ENCODE assay signal across 35 cellular contexts in the genomic region with DNA sequence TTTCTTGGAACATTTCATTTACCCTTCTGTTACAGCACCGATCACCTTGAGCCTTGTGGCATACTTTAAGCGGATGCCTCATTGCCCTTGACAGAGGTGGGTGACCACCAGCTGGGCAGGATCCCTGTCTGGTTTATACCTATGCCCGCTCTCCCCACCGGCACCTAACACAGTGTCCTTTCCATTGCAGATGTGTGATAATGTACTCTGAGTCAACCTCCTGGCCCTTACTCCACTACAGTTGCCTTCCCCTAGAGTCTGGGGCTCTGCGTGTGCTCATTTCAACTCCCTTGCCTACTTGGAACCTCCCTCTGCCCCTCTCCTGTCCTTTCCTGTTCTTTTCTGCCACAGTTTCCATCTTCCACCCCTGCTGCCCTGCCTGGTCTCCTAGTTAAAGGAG.
"Had no signal": no experiment of that assay in that cellular context is flagged by ENCODE, and none has a peak within 500 bp of the region (broad histone marks: within the 10 kb centered on the region; RNA-seq: fewer than 3 reads in every experiment).

No MANE protein-coding gene starts in this region.

- H3K9me3 ChIP-seq: adrenal gland, colonic mucosa, esophagus squamous epithelium, gastroesophageal sphincter had no signal

- H3K36me3 ChIP-seq: adrenal gland, breast epithelium, cardiac muscle cell, colonic mucosa, esophagus squamous epithelium, gastroesophageal sphincter had no signal

- DNase-seq: activated CD4-positive, alpha-beta memory T cell treated with anti-CD3 and anti-CD28 coated beads for 36 hours; activated CD4-positive, alpha-beta T cell treated with anti-CD3 and anti-CD28 coated beads for 36 hours; activated CD4-positive, alpha-beta T cell treated with anti-CD3 and anti-CD28 coated beads, Interleukin-2, amount 10 ng/mL, durations not matched to agents 24 days and 14 days; activated CD4-positive, CD25-positive, alpha-beta regulatory T cell; activated CD4-positive, CD25-positive, alpha-beta regulatory T cell treated with anti-CD3 and anti-CD28 coated beads, Interleukin-2, amount 50 U/mL, for 72 hours; activated CD8-positive, alpha-beta memory T cell treated with anti-CD3 and anti-CD28 coated beads, Interleukin-2, amount 10 ng/mL, durations not matched to agents 7 days and 5 days; activated CD8-positive, alpha-beta memory T cell treated with anti-CD3 and anti-CD28 coated beads, Interleukin-2, amount 50 U/mL, for 4 hours; activated CD8-positive, alpha-beta T cell treated with anti-CD3 and anti-CD28 coated beads, Interleukin-2, amount 10 ng/mL, durations not matched to agents 7 days and 5 days; activated effector memory CD4-positive, alpha-beta T cell treated with anti-CD3 and anti-CD28 coated beads, Interleukin-2, amount 50 U/mL, for 16 hours; activated naive CD4-positive, alpha-beta T cell treated with anti-CD3 and anti-CD28 coated beads for 36 hours; activated naive CD8-positive, alpha-beta T cell treated with anti-CD3 and anti-CD28 coated beads for 36 hours; activated naive CD8-positive, alpha-beta T cell treated with anti-CD3 and anti-CD28 coated beads, Interleukin-2, amount 50 U/mL, for 24 hours; activated T-cell treated with anti-CD3 and anti-CD28 coated beads, Interleukin-2, amount 50 U/mL, for 1 hour; activated T-cell treated with anti-CD3 and anti-CD28 coated beads, Interleukin-2, amount 50 U/mL, for 48 hours; adrenal gland; amygdala; aorta; central memory CD4-positive, alpha-beta T cell; cerebellar nuclear complex; colonic mucosa; effector CD8-positive, alpha-beta T cell; esophagus squamous epithelium; foreskin melanocyte; head of caudate nucleus; T-helper 2 cell had no signal

- H3K4me3 ChIP-seq: adrenal gland, breast epithelium, cardiac muscle cell, colonic mucosa, esophagus squamous epithelium, gastroesophageal sphincter had no signal

- H3K4me3 Mint-ChIP-seq: activated CD4-positive, alpha-beta memory T cell treated with anti-CD3 and anti-CD28 coated beads for 36 hours; activated CD4-positive, alpha-beta T cell treated with anti-CD3 and anti-CD28 coated beads for 36 hours; activated CD4-positive, alpha-beta T cell treated with anti-CD3 and anti-CD28 coated beads, Interleukin-2, amount 10 ng/mL, durations not matched to agents 24 days and 14 days; activated CD8-positive, alpha-beta memory T cell treated with anti-CD3 and anti-CD28 coated beads, Interleukin-2, amount 10 ng/mL, durations not matched to agents 7 days and 5 days; activated CD8-positive, alpha-beta T cell treated with anti-CD3 and anti-CD28 coated beads, Interleukin-2, amount 10 ng/mL, durations not matched to agents 7 days and 5 days; activated naive CD4-positive, alpha-beta T cell treated with anti-CD3 and anti-CD28 coated beads for 36 hours; activated naive CD4-positive, alpha-beta T cell treated with anti-CD3 and anti-CD28 coated beads, Interleukin-2, amount 50 U/mL, for 24 hours; activated naive CD8-positive, alpha-beta T cell treated with anti-CD3 and anti-CD28 coated beads for 36 hours; activated naive CD8-positive, alpha-beta T cell treated with anti-CD3 and anti-CD28 coated beads, Interleukin-2, amount 50 U/mL, for 24 hours; activated T-helper 1 cell treated with anti-CD3 and anti-CD28 coated beads, Interleukin-12 subunit alpha, Interleukin-12 subunit beta, Interleukin-2, Interleukin-4 antibody, amounts not matched to agents 30 ng/mL and 10 ng/mL and 1 ng/mL, durations not matched to agents 14 hours and 24 hours and 36 hours; brain had no signal

- H3K36me3 Mint-ChIP-seq: activated CD4-positive, alpha-beta memory T cell treated with anti-CD3 and anti-CD28 coated beads for 36 hours; activated naive CD4-positive, alpha-beta T cell treated with anti-CD3 and anti-CD28 coated beads, Interleukin-2, amount 50 U/mL, for 24 hours; activated naive CD8-positive, alpha-beta T cell treated with anti-CD3 and anti-CD28 coated beads for 36 hours; brain had no signal

- H3K4me1 Mint-ChIP-seq: activated naive CD8-positive, alpha-beta T cell treated with anti-CD3 and anti-CD28 coated beads for 36 hours; brain had no signal

- H3K27me3 ChIP-seq: adrenal gland, breast epithelium, cardiac muscle cell, colonic mucosa had no signal

- H3K27ac ChIP-seq: adrenal gland, breast epithelium, cardiac muscle cell, colonic mucosa, epithelial cell of prostate, esophagus squamous epithelium, gastroesophageal sphincter had no signal

- FAIRE-seq: endometrium, endothelial cell of umbilical vein had no signal

- ATAC-seq: activated CD4-positive, alpha-beta T cell treated with anti-CD3 and anti-CD28 coated beads for 36 hours; activated CD8-positive, alpha-beta memory T cell treated with anti-CD3 and anti-CD28 coated beads, Interleukin-2, amount 10 ng/mL, durations not matched to agents 7 days and 5 days; activated CD8-positive, alpha-beta T cell treated with anti-CD3 and anti-CD28 coated beads, Interleukin-2, amount 10 ng/mL, durations not matched to agents 7 days and 5 days; activated naive CD8-positive, alpha-beta T cell treated with anti-CD3 and anti-CD28 coated beads, Interleukin-2, amount 50 U/mL, for 24 hours; gastroesophageal sphincter had no signal

- H3K9me3 Mint-ChIP-seq: activated CD4-positive, alpha-beta memory T cell treated with anti-CD3 and anti-CD28 coated beads for 36 hours; activated CD4-positive, alpha-beta T cell treated with anti-CD3 and anti-CD28 coated beads, Interleukin-2, amount 10 ng/mL, durations not matched to agents 24 days and 14 days; activated naive CD4-positive, alpha-beta T cell treated with anti-CD3 and anti-CD28 coated beads for 36 hours; activated naive CD4-positive, alpha-beta T cell treated with anti-CD3 and anti-CD28 coated beads, Interleukin-2, amount 50 U/mL, for 24 hours; activated naive CD8-positive, alpha-beta T cell treated with anti-CD3 and anti-CD28 coated beads for 36 hours; activated naive CD8-positive, alpha-beta T cell treated with anti-CD3 and anti-CD28 coated beads, Interleukin-2, amount 50 U/mL, for 24 hours; activated T-helper 1 cell treated with anti-CD3 and anti-CD28 coated beads, Interleukin-12 subunit alpha, Interleukin-12 subunit beta, Interleukin-2, Interleukin-4 antibody, amounts not matched to agents 30 ng/mL and 10 ng/mL and 1 ng/mL, durations not matched to agents 14 hours and 24 hours and 36 hours; activated T-helper 2 cell treated with anti-CD3 and anti-CD28 coated beads, Interferon-gamma antibody, Interleukin-2, Interleukin-4, amounts not matched to agents 10 μg/mL and 5 μg/mL and 100 μg/mL, durations not matched to agents 14 hours and 24 hours and 36 hours; brain had no signal

- H3K4me1 ChIP-seq: adrenal gland, breast epithelium, colonic mucosa, esophagus squamous epithelium, gastroesophageal sphincter had no signal

- H3K27ac Mint-ChIP-seq: activated CD4-positive, alpha-beta memory T cell treated with anti-CD3 and anti-CD28 coated beads for 36 hours; activated CD4-positive, alpha-beta T cell treated with anti-CD3 and anti-CD28 coated beads for 36 hours; activated CD4-positive, alpha-beta T cell treated with anti-CD3 and anti-CD28 coated beads, Interleukin-2, amount 10 ng/mL, durations not matched to agents 24 days and 14 days; activated CD8-positive, alpha-beta memory T cell treated with anti-CD3 and anti-CD28 coated beads, Interleukin-2, amount 10 ng/mL, durations not matched to agents 7 days and 5 days; activated CD8-positive, alpha-beta T cell treated with anti-CD3 and anti-CD28 coated beads, Interleukin-2, amount 10 ng/mL, durations not matched to agents 7 days and 5 days; activated naive CD4-positive, alpha-beta T cell treated with anti-CD3 and anti-CD28 coated beads for 36 hours; activated naive CD4-positive, alpha-beta T cell treated with anti-CD3 and anti-CD28 coated beads, Interleukin-2, amount 50 U/mL, for 24 hours; activated naive CD8-positive, alpha-beta T cell treated with anti-CD3 and anti-CD28 coated beads for 36 hours; activated naive CD8-positive, alpha-beta T cell treated with anti-CD3 and anti-CD28 coated beads, Interleukin-2, amount 50 U/mL, for 24 hours; activated T-helper 1 cell treated with anti-CD3 and anti-CD28 coated beads, Interleukin-12 subunit alpha, Interleukin-12 subunit beta, Interleukin-2, Interleukin-4 antibody, amounts not matched to agents 30 ng/mL and 10 ng/mL and 1 ng/mL, durations not matched to agents 14 hours and 24 hours and 36 hours; activated T-helper 2 cell treated with anti-CD3 and anti-CD28 coated beads, Interferon-gamma antibody, Interleukin-2, Interleukin-4, amounts not matched to agents 10 μg/mL and 5 μg/mL and 100 μg/mL, durations not matched to agents 14 hours and 24 hours and 36 hours; brain had no signal
